Comparison of ENCODE assay signal across 2 cellular contexts in genomic region chr3:30567139-30567753, GRCh38.
TF ChIP-seq lines count a peak whose summit lies in the region.

No MANE protein-coding gene starts in this region.

TF ChIP-seq in H1, 55 proteins besides CTCF, POLR2A, EP300 and RAD21:
- TF ChIP-seq CBX8 (IDR thresholded peaks at IDR 0.05; ENCODE audit: borderline replicate concordance, low read depth, low read length) = no peak

TF ChIP-seq in liver, 16 proteins besides CTCF, POLR2A, EP300 and RAD21:
- TF ChIP-seq SP1 (IDR thresholded peaks at IDR 0.05) (no peak), HNF4A (conservative IDR thresholded peaks at IDR 0.05) (peak in 1 of 2 donors; percentile 25), RXRA (IDR thresholded peaks at IDR 0.05) (peak in 1 of 2 donors; percentile 15)
TF ChIP-seq in liver: peak in this region for 2.
